In genomic region chr6:46191961-46192360, GRCh38 we compare ENCODE assay signal across 1 cellular context.
TF ChIP-seq lines count a peak whose summit lies in the region.

No MANE protein-coding gene starts in this region.

TF ChIP-seq in H1, 55 proteins besides CTCF, POLR2A, EP300 and RAD21 (continued from another document):
- TF ChIP-seq CHD7 (IDR thresholded peaks at IDR 0.05; ENCODE audit: insufficient replicate concordance, low read length) (no peak), TAF1 (IDR thresholded peaks at IDR 0.05; ENCODE audit: low read depth, low read length) (no peak), GABPA (IDR thresholded peaks at IDR 0.05; ENCODE audit: borderline replicate concordance, insufficient read depth, low read length) (no peak), POLR2AphosphoS5 (IDR thresholded peaks at IDR 0.05; ENCODE audit: low read depth, low read length) (no peak), NRF1 (IDR thresholded peaks at IDR 0.05; ENCODE audit: low read depth, low read length) (no peak), YY1 (IDR thresholded peaks at IDR 0.05; ENCODE audit: low read depth, low read length) (no peak), TBP (IDR thresholded peaks at IDR 0.05; ENCODE audit: low read depth, low read length) (no peak)
